Comparison of ENCODE assay signal across 19 cellular contexts in the genomic region with DNA sequence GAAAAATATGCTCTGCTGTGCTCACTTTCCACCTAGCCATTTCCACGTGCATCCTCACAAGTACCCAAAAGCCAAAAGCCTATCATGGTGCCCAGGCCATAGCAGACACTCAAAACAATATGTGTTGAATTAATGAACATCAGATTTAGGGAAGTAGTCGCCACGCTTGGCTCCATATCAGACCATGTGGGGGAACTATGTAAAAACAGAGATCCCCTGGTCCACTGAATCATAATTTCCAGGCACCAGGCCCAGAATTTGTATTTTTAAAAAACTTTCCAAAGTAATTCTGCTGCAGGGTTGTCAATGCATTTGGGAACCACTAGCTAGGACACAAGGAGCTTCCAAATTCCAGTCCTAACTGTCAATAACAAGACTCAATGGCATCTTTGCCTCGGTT.
DNase-seq lines count a peak whose midpoint lies in the region; ATAC-seq, FAIRE-seq and TF ChIP-seq lines count a peak whose summit lies in the region.
"Had no signal": no experiment of that assay in that cellular context is flagged by ENCODE, and none has a peak within 500 bp of the region (broad histone marks: within the 10 kb centered on the region; RNA-seq: fewer than 3 reads in every experiment).

No MANE protein-coding gene starts in this region.

- H3K27me3 Mint-ChIP-seq in astrocyte (ENCODE audit: low read depth, unreplicated experiment): no peaks in the 10 kb centered on the region
- H3K27me3 Mint-ChIP-seq: activated B cell treated with CpG ODN at 0.5 μM for 24 hours; activated naive CD8-positive, alpha-beta T cell treated with anti-CD3 and anti-CD28 coated beads for 36 hours; stimulated activated naive CD8-positive, alpha-beta T cell treated with anti-CD3 and anti-CD28 coated beads, Interleukin-15, amount 100 ng/mL, for 72 hours had no signal

- no peaks in the 10 kb centered on the region for H3K9me3 Mint-ChIP-seq in astrocyte (ENCODE audit: unreplicated experiment)

- H3K4me3 ChIP-seq in astrocyte (ENCODE audit: insufficient read depth, low read depth, low read length): no peak overlapping the region
- H3K4me3 ChIP-seq in tibial artery: no peak overlapping the region
- H3K4me3 ChIP-seq: esophagus squamous epithelium, sigmoid colon had no signal

- H2AFZ ChIP-seq in astrocyte (ENCODE audit: low read depth, low read length): no peak overlapping the region

- no peaks in the 10 kb centered on the region for H4K20me1 ChIP-seq in astrocyte (ENCODE audit: insufficient read depth, low read length)

- no peak overlapping the region for H3K27ac ChIP-seq in astrocyte (ENCODE audit: low read depth, low read length)
- H3K27ac ChIP-seq in tibial artery: peak overlapping the region; percentile 49 to 52
- H3K27ac ChIP-seq: esophagus squamous epithelium, sigmoid colon had no signal

- ATAC-seq in left ventricle myocardium superior: peak; percentile 50
- ATAC-seq: activated CD8-positive, alpha-beta T cell treated with anti-CD3 and anti-CD28 coated beads, Interleukin-2, amount 10 ng/mL, durations not matched to agents 7 days and 5 days; stimulated activated naive CD8-positive, alpha-beta T cell treated with anti-CD3 and anti-CD28 coated beads, Interleukin-15, amount 100 ng/mL, for 72 hours had no signal

- H3K4me2 ChIP-seq in astrocyte (ENCODE audit: low read length): no peak overlapping the region

- H3K4me1 ChIP-seq in astrocyte (ENCODE audit: insufficient read depth, low read length) (no peaks in the 10 kb centered on the region), tibial artery (peaks cover 0 to 48% (median 8%) of the 10 kb centered on the region in 4 donors)
- H3K4me1 ChIP-seq: esophagus squamous epithelium, sigmoid colon had no signal

- TF ChIP-seq CTCF in astrocyte (IDR thresholded peaks at IDR 0.05; ENCODE audit: insufficient read depth, low read depth, low read length) (no peak), tibial artery (IDR thresholded peaks at IDR 0.05) (no peak)

- no peak for FAIRE-seq in astrocyte (lab: Jason Lieb, UNC)

- H3K9ac ChIP-seq in astrocyte (ENCODE audit: low read length): no peak overlapping the region

- no peaks in the 10 kb centered on the region for H3K27me3 ChIP-seq in astrocyte (ENCODE audit: insufficient read depth, low read length)
- H3K27me3 ChIP-seq in tibial artery: no peaks in the 10 kb centered on the region
- H3K27me3 ChIP-seq: esophagus squamous epithelium, sigmoid colon had no signal

- H3K36me3 Mint-ChIP-seq in astrocyte (ENCODE audit: low read depth, unreplicated experiment): no peaks in the 10 kb centered on the region
- H3K36me3 Mint-ChIP-seq: activated naive CD8-positive, alpha-beta T cell treated with anti-CD3 and anti-CD28 coated beads for 36 hours; CD14-positive monocyte had no signal

- no peak overlapping the region for H3K27ac Mint-ChIP-seq in astrocyte (ENCODE audit: unreplicated experiment)
- H3K27ac Mint-ChIP-seq: activated B cell treated with CpG ODN at 0.5 μM for 24 hours; activated CD8-positive, alpha-beta T cell treated with anti-CD3 and anti-CD28 coated beads, Interleukin-2, amount 10 ng/mL, durations not matched to agents 7 days and 5 days; activated naive CD8-positive, alpha-beta T cell treated with anti-CD3 and anti-CD28 coated beads for 36 hours; CD14-positive monocyte; stimulated activated naive CD8-positive, alpha-beta T cell treated with anti-CD3 and anti-CD28 coated beads, Interleukin-15, amount 100 ng/mL, for 72 hours had no signal

- H3K36me3 ChIP-seq in astrocyte (ENCODE audit: insufficient read depth, low read length) (no peaks in the 10 kb centered on the region), tibial artery (no peaks in the 10 kb centered on the region)
- H3K36me3 ChIP-seq: esophagus squamous epithelium, sigmoid colon had no signal

- peak; percentile 75 for DNase-seq in GM03348 (ENCODE audit: low spot score)
- DNase-seq in astrocyte (ENCODE audit: low read depth): peak; percentile 28
- peak; percentile 40 for DNase-seq in left ventricle myocardium superior
- DNase-seq in tibial artery: peak in 1 of 2 donors; percentile 44
- no peak for DNase-seq in activated CD4-positive, alpha-beta T cell treated with anti-CD3 and anti-CD28 coated beads, Interleukin-2, amount 50 U/mL, for 4 hours
- DNase-seq in NCI-H2171 treated with DMSO at 0.1 percent for 48 hours (lab: John Stamatoyannopoulos, UW): no peak
- DNase-seq in activated gamma-delta T cell treated with Interleukin-2 at 50 U/mL for 16 hours: no peak
- DNase-seq: activated B cell treated with CpG ODN at 0.5 μM for 24 hours; activated CD8-positive, alpha-beta T cell treated with anti-CD3 and anti-CD28 coated beads, Interleukin-2, amount 10 ng/mL, durations not matched to agents 7 days and 5 days; activated naive CD8-positive, alpha-beta T cell treated with anti-CD3 and anti-CD28 coated beads for 36 hours; activated T-cell treated with anti-CD3 and anti-CD28 coated beads, Interleukin-2, amount 50 U/mL, for 48 hours; caudate nucleus; effector CD4-positive, alpha-beta T cell; esophagus squamous epithelium; NCI-H1417 treated with DMSO at 0.1 percent for 48 hours; sigmoid colon; stimulated activated CD4-positive, alpha-beta T cell treated with anti-CD3 and anti-CD28 coated beads, Interleukin-2, amount 100 ng/mL, for 24 hours; stimulated activated naive CD8-positive, alpha-beta T cell treated with anti-CD3 and anti-CD28 coated beads, Interleukin-15, amount 100 ng/mL, for 72 hours had no signal

- peaks cover 4% of the 10 kb centered on the region for H3K4me1 Mint-ChIP-seq in astrocyte (ENCODE audit: low read depth, unreplicated experiment)
- H3K4me1 Mint-ChIP-seq: activated B cell treated with CpG ODN at 0.5 μM for 24 hours; activated naive CD8-positive, alpha-beta T cell treated with anti-CD3 and anti-CD28 coated beads for 36 hours; CD14-positive monocyte; stimulated activated naive CD8-positive, alpha-beta T cell treated with anti-CD3 and anti-CD28 coated beads, Interleukin-15, amount 100 ng/mL, for 72 hours had no signal

- no peak overlapping the region for H3K4me3 Mint-ChIP-seq in astrocyte (ENCODE audit: unreplicated experiment)
- H3K4me3 Mint-ChIP-seq: activated B cell treated with CpG ODN at 0.5 μM for 24 hours; activated CD8-positive, alpha-beta T cell treated with anti-CD3 and anti-CD28 coated beads, Interleukin-2, amount 10 ng/mL, durations not matched to agents 7 days and 5 days; activated naive CD8-positive, alpha-beta T cell treated with anti-CD3 and anti-CD28 coated beads for 36 hours; CD14-positive monocyte; stimulated activated naive CD8-positive, alpha-beta T cell treated with anti-CD3 and anti-CD28 coated beads, Interleukin-15, amount 100 ng/mL, for 72 hours had no signal

- intact Hi-C loops in left ventricle myocardium superior (cut with micrococcal nuclease) (no loop called here), tibial artery (cut with DNase I; ENCODE audit: low total_unique reads) (no loop called here)

- H3K9me3 ChIP-seq in astrocyte (ENCODE audit: insufficient read depth, low read depth, low read length) (no peaks in the 10 kb centered on the region), tibial artery (no peaks in the 10 kb centered on the region)
- H3K9me3 ChIP-seq: esophagus squamous epithelium, sigmoid colon had no signal

- no peaks in the 10 kb centered on the region for H3K79me2 ChIP-seq in astrocyte (ENCODE audit: insufficient read depth, low read length)

Comparison
In these comparisons a context has a peak if more than half of its experiments do, and no peak if none do; other contexts are left out.
1. DNase-seq: peak in GM03348 (single experiment), astrocyte (single experiment) and left ventricle myocardium superior (single experiment); none in activated CD4-positive, alpha-beta T cell treated with anti-CD3 and anti-CD28 coated beads, Interleukin-2, amount 50 U/mL, for 4 hours (0 of 2), NCI-H2171 treated with DMSO at 0.1 percent for 48 hours (single experiment) and activated gamma-delta T cell treated with Interleukin-2 at 50 U/mL for 16 hours (single experiment).